In genomic region chr2:57990118-57990725, GRCh38 we compare ENCODE assay signal across 1 cellular context.
TF ChIP-seq lines count a peak whose summit lies in the region.

No MANE protein-coding gene starts in this region.

TF ChIP-seq in GM12878, 131 proteins besides CTCF, POLR2A, EP300 and RAD21 (continued from another document):
- TF ChIP-seq, protein P1, sequence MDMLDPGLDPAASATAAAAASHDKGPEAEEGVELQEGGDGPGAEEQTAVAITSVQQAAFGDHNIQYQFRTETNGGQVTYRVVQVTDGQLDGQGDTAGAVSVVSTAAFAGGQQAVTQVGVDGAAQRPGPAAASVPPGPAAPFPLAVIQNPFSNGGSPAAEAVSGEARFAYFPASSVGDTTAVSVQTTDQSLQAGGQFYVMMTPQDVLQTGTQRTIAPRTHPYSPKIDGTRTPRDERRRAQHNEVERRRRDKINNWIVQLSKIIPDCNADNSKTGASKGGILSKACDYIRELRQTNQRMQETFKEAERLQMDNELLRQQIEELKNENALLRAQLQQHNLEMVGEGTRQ (IDR thresholded peaks at IDR 0.05; ENCODE audit: borderline replicate concordance, low read depth, low read length) = no peak
- TF ChIP-seq BHLHE40 (IDR thresholded peaks at IDR 0.05; ENCODE audit: borderline replicate concordance in 1 of 2, low read depth in 2 of 2, low read length in 1 of 2) (no peak; a peak in 1 of 4 replicates), ZNF24 (IDR thresholded peaks at IDR 0.05) (no peak), DPF2 (IDR thresholded peaks at IDR 0.05) (0 out of 2 replicates have a peak, but pooled peaks have one; percentile 38), SMC3 (IDR thresholded peaks at IDR 0.05; ENCODE audit: borderline replicate concordance, low read length) (no peak), RAD51 (IDR thresholded peaks at IDR 0.05) (no peak), IKZF2 (IDR thresholded peaks at IDR 0.05) (no peak; a peak in 2 of 4 replicates), ZBED1 (IDR thresholded peaks at IDR 0.05; ENCODE audit: borderline replicate concordance) (peak; percentile 41; the same call in 1 of the 2 replicates), JUNB (IDR thresholded peaks at IDR 0.05) (no peak; the same call in 1 of the 2 replicates), TCF12 (IDR thresholded peaks at IDR 0.05; ENCODE audit: low read depth, low read length) (no peak), WRNIP1 (IDR thresholded peaks at IDR 0.05; ENCODE audit: borderline replicate concordance, low read depth, low read length) (no peak), KAT2A (conservative IDR thresholded peaks at IDR 0.05; ENCODE audit: control insufficient read depth, low read depth, low read length) (no peak), MTA2 (IDR thresholded peaks at IDR 0.05; ENCODE audit: low read depth) (peak; percentile 60; the same call in 1 of the 2 replicates), SREBF2 (IDR thresholded peaks at IDR 0.05; ENCODE audit: low read length) (no peak), CBX5 (IDR thresholded peaks at IDR 0.05; ENCODE audit: low read depth) (no peak), YBX1 (IDR thresholded peaks at IDR 0.05) (no peak), SRF (IDR thresholded peaks at IDR 0.05; ENCODE audit: low read depth in 2 of 2, low read length in 2 of 2) (no peak), ZSCAN29 (IDR thresholded peaks at IDR 0.05) (no peak), ATF2 (IDR thresholded peaks at IDR 0.05; ENCODE audit: low read length) (no peak), CREB1 (IDR thresholded peaks at IDR 0.05; ENCODE audit: low read depth) (0 out of 2 replicates have a peak, but pooled peaks have one; percentile 15), MYB (IDR thresholded peaks at IDR 0.05; ENCODE audit: borderline replicate concordance, low read depth, low read length) (no peak), PAX8 (IDR thresholded peaks at IDR 0.05) (no peak), CREM (IDR thresholded peaks at IDR 0.05; ENCODE audit: low read depth) (peak; percentile 57; the same call in 1 of the 2 replicates), CBX3 (IDR thresholded peaks at IDR 0.05; ENCODE audit: borderline replicate concordance, low read depth) (no peak), CHD2 (IDR thresholded peaks at IDR 0.05; ENCODE audit: borderline replicate concordance, low read depth, low read length) (no peak)
